Comparison of ENCODE assay signal across 13 cellular contexts in the genomic region with DNA sequence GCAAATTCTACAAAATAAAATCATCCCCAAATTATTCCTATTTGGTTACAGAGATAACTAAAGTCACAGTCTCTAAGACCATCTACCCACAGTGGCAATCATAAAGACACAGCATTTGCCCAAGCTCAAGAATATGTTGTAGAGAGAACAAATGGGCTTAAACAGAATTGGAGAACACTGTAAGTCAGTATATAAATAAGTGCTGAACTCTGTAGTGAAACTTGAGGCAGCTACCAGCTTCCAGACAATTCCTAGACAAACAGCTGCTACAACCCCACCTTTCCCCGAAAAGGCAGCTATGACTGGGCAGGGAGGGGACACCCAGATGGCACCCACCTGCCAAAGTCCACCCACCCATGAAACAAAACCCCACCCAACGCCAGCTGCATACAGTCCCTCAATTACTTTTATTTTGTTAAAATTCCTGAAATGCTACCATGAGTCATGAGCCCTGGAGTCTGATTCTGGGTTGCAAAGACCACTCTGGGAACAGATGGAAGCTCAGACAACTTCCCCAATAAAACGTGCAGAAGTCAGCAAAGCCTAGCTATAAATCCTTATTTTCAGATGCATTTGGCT. TPM values are rescaled to one million over a fixed set of nuclear protein-coding genes. Genes with fewer than 3 reads are reported as not detected.
DNase-seq lines count a peak whose midpoint lies in the region; ATAC-seq and TF ChIP-seq lines count a peak whose summit lies in the region.
"Had no signal": no experiment of that assay in that cellular context is flagged by ENCODE, and none has a peak within 500 bp of the region (broad histone marks: within the 10 kb centered on the region; RNA-seq: fewer than 3 reads in every experiment).

No MANE protein-coding gene starts in this region.

- H3K23ac ChIP-seq in mesendoderm (ENCODE audit: low read length): no peak overlapping the region

- intact Hi-C loops in MCF 10A (cut with micrococcal nuclease): no loop called here

- H3K9ac ChIP-seq in mesendoderm (ENCODE audit: low read length): no peak overlapping the region

- H2BK5ac ChIP-seq in mesendoderm (ENCODE audit: low read length): no peak overlapping the region

- H3K18ac ChIP-seq in mesendoderm (ENCODE audit: low read length): peak overlapping the region; percentile 8

- H3K4me1 Mint-ChIP-seq in MCF 10A (ENCODE audit: insufficient read depth, unreplicated experiment): peaks cover 37% of the 10 kb centered on the region

- H3K79me2 ChIP-seq in mesendoderm (ENCODE audit: control insufficient read depth, insufficient read depth, low read length): peaks cover 1% of the 10 kb centered on the region

- no peak overlapping the region for H4K5ac ChIP-seq in mesendoderm (ENCODE audit: low read length)

- H3K56ac ChIP-seq in mesendoderm (ENCODE audit: low read length): peak overlapping the region; percentile 17

- no peak overlapping the region for H3K4me2 ChIP-seq in mesendoderm (ENCODE audit: low read length)

- TF ChIP-seq CTCF in MCF 10A (IDR thresholded peaks at IDR 0.05; ENCODE audit: unreplicated experiment): no peak

- POLR2A ChIA-PET in MCF 10A (lab: Yijun Ruan, JAX): interaction anchor here (0.7 to 1.0 kb wide), 4 partner anchors 13 to 1051 kb away, joined by 3 read pairs; no protein-coding TSS in a partner anchor

- no peaks in the 10 kb centered on the region for H3K36me3 Mint-ChIP-seq in MCF 10A (ENCODE audit: insufficient read depth, unreplicated experiment)

- no peak overlapping the region for H4K8ac ChIP-seq in mesendoderm (ENCODE audit: low read depth, low read length)

- H3K4me3 ChIP-seq in mesendoderm (ENCODE audit: low read length): no peak overlapping the region
- H3K4me3 ChIP-seq: thoracic aorta had no signal

- peaks cover 6% of the 10 kb centered on the region for H3K9me3 Mint-ChIP-seq in MCF 10A (ENCODE audit: unreplicated experiment)

- peak overlapping the region; percentile 73 for H3K27ac Mint-ChIP-seq in MCF 10A (ENCODE audit: low read depth, unreplicated experiment)
- H3K27ac Mint-ChIP-seq: activated B cell treated with CpG ODN at 0.5 μM for 24 hours, B cell had no signal

- H3K4ac ChIP-seq in mesendoderm (ENCODE audit: low read depth, low read length): no peak overlapping the region

- no TSS peak for BruUV-seq in MCF 10A (replicated peaks; lab: Mats Ljungman, UMichigan)

- H3K27ac ChIP-seq in mesendoderm (ENCODE audit: low read depth, low read length): no peak overlapping the region
- H3K27ac ChIP-seq: thoracic aorta had no signal

- WGBS in mesendoderm (ENCODE audit: extremely low coverage, insufficient coverage, low lambda C conversion rate): no CpG with 5 or more reads among the region's 3 CpGs

- DNase-seq in ACHN: peak; percentile 49
- peak; percentile 64 for DNase-seq in HS-27A (ENCODE audit: low read depth)
- peak; percentile 29 for DNase-seq in MCF 10A (ENCODE audit: unreplicated experiment)
- DNase-seq in mesendoderm: no peak
- DNase-seq in SIG-M5 treated with dmso at 0.1 percent for 504 hours (lab: John Stamatoyannopoulos, UW; ENCODE audit: unreplicated experiment): no peak
- DNase-seq: activated B cell treated with CpG ODN at 0.5 μM for 24 hours, cortex of kidney, NCI-H146 had no signal

- no peaks in the 10 kb centered on the region for H3K27me3 ChIP-seq in mesendoderm (ENCODE audit: insufficient read depth, low read length, poor library complexity)

- H2BK15ac ChIP-seq in mesendoderm (replicated peaks; ENCODE audit: low read depth): no peak overlapping the region

- H3K36me3 ChIP-seq in mesendoderm (ENCODE audit: control insufficient read depth, insufficient read depth, low read length): no peaks in the 10 kb centered on the region
- H3K36me3 ChIP-seq: thoracic aorta had no signal

- peaks cover 23% of the 10 kb centered on the region for H3K4me1 ChIP-seq in mesendoderm (ENCODE audit: control insufficient read depth, low read depth, low read length)

- no peaks in the 10 kb centered on the region for H3K27me3 Mint-ChIP-seq in MCF 10A (ENCODE audit: insufficient read depth, unreplicated experiment)

- no peak for ATAC-seq in GM21619 (IDR thresholded peaks at IDR 0.05; ENCODE audit: unreplicated experiment)
- ATAC-seq in GM21447 (IDR thresholded peaks at IDR 0.05; ENCODE audit: unreplicated experiment): no peak
- no peak for ATAC-seq in GM21825 (IDR thresholded peaks at IDR 0.05; ENCODE audit: unreplicated experiment)

- no peak overlapping the region for H2BK120ac ChIP-seq in mesendoderm (ENCODE audit: low read depth, low read length)

- CTCF ChIA-PET in MCF 10A (lab: Yijun Ruan, JAX): interaction anchor here (0.7 to 0.9 kb wide), 3 partner anchors 138 to 142 kb away, joined by 3 to 5 read pairs (median 3); no protein-coding TSS in a partner anchor

- in situ Hi-C loops in ACHN (cut with HindIII; ENCODE audit: low pct_ligation_motif_present, low pct_unique_long_range_greater_than_20kb, low sequenced_read_pairs): no loop called here

- H3K4me3 Mint-ChIP-seq in MCF 10A (ENCODE audit: unreplicated experiment): no peak overlapping the region
- H3K4me3 Mint-ChIP-seq: activated B cell treated with CpG ODN at 0.5 μM for 24 hours, B cell had no signal

- peaks cover 9% of the 10 kb centered on the region for H3K79me1 ChIP-seq in mesendoderm (ENCODE audit: low read length)

- no peak overlapping the region for H2AK5ac ChIP-seq in mesendoderm (ENCODE audit: low read length)

RNA-seq across cellular contexts. Expression of gene RELL1, which starts 24.4 kb away (rescaled TPM):
- 28.6 and 34.0 TPM in 2 replicates for total RNA-seq in MCF 10A (2022)
- polyA plus RNA-seq in mesendoderm (2013, experiment 1 of 2): 6.1 TPM
- polyA plus RNA-seq in mesendoderm (2013, experiment 2 of 2): 6.4 TPM

Comparison
In these comparisons a context has a peak if more than half of its experiments do, and no peak if none do; other contexts are left out.
1. DNase-seq: peak in ACHN (single experiment), HS-27A (single experiment) and MCF 10A (single experiment); none in mesendoderm (single experiment) and SIG-M5 treated with dmso at 0.1 percent for 504 hours (single experiment).